8 cellular contexts compared by ENCODE assay signal in genomic region chr11:72433455-72434061, GRCh38. TPM values are rescaled to one million over a fixed set of nuclear protein-coding genes. Genes with fewer than 3 reads are reported as not detected.
A peak's percentile ranks its signal among the peaks of the same experiment; 100 is the strongest.
DNase-seq lines count a peak whose midpoint lies in the region; ATAC-seq and TF ChIP-seq lines count a peak whose summit lies in the region.

No MANE protein-coding gene starts in this region.

- TF ChIP-seq EP300 in stomach (IDR thresholded peaks at IDR 0.05) = no peak

- H3K9me3 ChIP-seq in iPS DF 6.9 (ENCODE audit: control insufficient read depth, insufficient read depth, low read length) = no peaks in the 10 kb centered on the region
- H3K9me3 ChIP-seq in stomach = no peaks in the 10 kb centered on the region

- H3K27ac ChIP-seq in iPS DF 6.9 (ENCODE audit: low read length) (no peak overlapping the region), stomach (peak overlapping the region in 4 of 5 donors; percentile 87 to 97 (median 94))

- H3K4me1 ChIP-seq in iPS DF 6.9 (ENCODE audit: control insufficient read depth, insufficient read depth, low read length) = no peaks in the 10 kb centered on the region
- peaks cover 13 to 42% (median 26%) of the 10 kb centered on the region in 4 donors for H3K4me1 ChIP-seq in stomach

- no peak for DNase-seq in activated T-cell treated with anti-CD3 and anti-CD28 coated beads, Interleukin-2, amount 50 U/mL, for 4 hours
- DNase-seq in activated T-cell treated with anti-CD3 and anti-CD28 coated beads, Interleukin-2, amount 50 U/mL, for 48 hours = no peak
- DNase-seq in WTC11 (ENCODE audit: low spot score) (no peak), iPS DF 6.9 (ENCODE audit: low read depth, low spot score) (no peak), stomach (no peak), iPS-NIHi11 (ENCODE audit: low spot score) (no peak), GM19238 (ENCODE audit: insufficient read length, low spot score) (no peak)

- intact Hi-C loops in stomach (cut with DNase I; ENCODE audit: low total_unique reads) = no loop called here

- POLR2A ChIA-PET in WTC11 (lab: Charles Lee) = no interaction called here

- no CpG with 5 or more reads among the region's 15 CpGs for WGBS in iPS DF 6.9 (ENCODE audit: insufficient coverage, insufficient read length)
- 66 to 76% (median 68%) methylated on average over 15 of the region's 15 CpGs for WGBS in stomach, 5 donors

- peaks cover 36% of the 10 kb centered on the region for H3K4me1 Mint-ChIP-seq in activated T-cell treated with anti-CD3 and anti-CD28 coated beads, Interleukin-2, amount 50 U/mL, for 4 hours (ENCODE audit: low read depth)
- peaks cover 5% of the 10 kb centered on the region for H3K4me1 Mint-ChIP-seq in WTC11

- H3K4me3 Mint-ChIP-seq in activated T-cell treated with anti-CD3 and anti-CD28 coated beads, Interleukin-2, amount 50 U/mL, for 4 hours = peak overlapping the region; percentile 91
- peak overlapping the region; percentile 77 for H3K4me3 Mint-ChIP-seq in WTC11

- H3K27ac Mint-ChIP-seq in WTC11 = peak overlapping the region; percentile 72; the same call in 1 of the 2 replicates

- H3K36me3 ChIP-seq in iPS DF 6.9 (ENCODE audit: control insufficient read depth, insufficient read depth, low read length) (no peaks in the 10 kb centered on the region), stomach (peaks cover 2 to 19% (median 17%) of the 10 kb centered on the region in 4 donors)

- peak in 1 of 2 donors; percentile 4 for ATAC-seq in activated T-cell treated with anti-CD3 and anti-CD28 coated beads, Interleukin-2, amount 50 U/mL, for 4 hours
- ATAC-seq in WTC11 (no peak), HG03457 (IDR thresholded peaks at IDR 0.05; ENCODE audit: unreplicated experiment) (no peak)

- no peaks in the 10 kb centered on the region for H3K27me3 Mint-ChIP-seq in activated T-cell treated with anti-CD3 and anti-CD28 coated beads, Interleukin-2, amount 50 U/mL, for 4 hours (ENCODE audit: low read depth)
- H3K27me3 Mint-ChIP-seq in WTC11 (ENCODE audit: low read depth) = 0 out of 2 replicates have a peak, but pooled peaks cover 2% of the 10 kb centered on the region

- no peak for TF ChIP-seq CTCF in WTC11 (IDR thresholded peaks at IDR 0.05)
- TF ChIP-seq CTCF in stomach (IDR thresholded peaks at IDR 0.05) = no peak

- H3K36me3 Mint-ChIP-seq in activated T-cell treated with anti-CD3 and anti-CD28 coated beads, Interleukin-2, amount 50 U/mL, for 4 hours (ENCODE audit: insufficient read depth) = peaks cover 13% of the 10 kb centered on the region
- peaks cover 2% of the 10 kb centered on the region; the same call in 1 of the 2 replicates for H3K36me3 Mint-ChIP-seq in WTC11

- no peak for TF ChIP-seq POLR2A in stomach (IDR thresholded peaks at IDR 0.05)

- H3K4me3 ChIP-seq in iPS DF 6.9 (ENCODE audit: low read length) (peak overlapping the region; percentile 81; the same call in 1 of the 2 replicates), stomach (peak overlapping the region; percentile 72 to 75 (median 74))

- CTCF ChIA-PET in WTC11 (lab: Charles Lee) = interaction anchor here (0.6 to 6.2 kb wide), 31 partner anchors 10 to 505 kb away, joined by 3 to 132 read pairs (median 6); partner anchors contain the start of genes PHOX2A and XNDC1N

- H3K27me3 ChIP-seq in iPS DF 6.9 (ENCODE audit: control insufficient read depth, insufficient read depth, low read length) = no peaks in the 10 kb centered on the region
- no peaks in the 10 kb centered on the region for H3K27me3 ChIP-seq in stomach

- no peaks in the 10 kb centered on the region for H3K9me3 Mint-ChIP-seq in activated T-cell treated with anti-CD3 and anti-CD28 coated beads, Interleukin-2, amount 50 U/mL, for 4 hours
- no peaks in the 10 kb centered on the region for H3K9me3 Mint-ChIP-seq in WTC11

TF ChIP-seq in WTC11, 78 proteins besides CTCF, POLR2A, EP300 and RAD21 (continues in another document):
- no peak for TF ChIP-seq ZBTB21 (CRISPR knock-in tag; IDR thresholded peaks at IDR 0.05; ENCODE audit: borderline replicate concordance)
- no peak for TF ChIP-seq ZNF121 (CRISPR knock-in tag; IDR thresholded peaks at IDR 0.05)
- no peak for TF ChIP-seq NFYB (CRISPR knock-in tag; conservative IDR thresholded peaks at IDR 0.05; ENCODE audit: low read depth)
- no peak for TF ChIP-seq JUN (CRISPR knock-in tag; IDR thresholded peaks at IDR 0.05)
- TF ChIP-seq, protein P1, sequence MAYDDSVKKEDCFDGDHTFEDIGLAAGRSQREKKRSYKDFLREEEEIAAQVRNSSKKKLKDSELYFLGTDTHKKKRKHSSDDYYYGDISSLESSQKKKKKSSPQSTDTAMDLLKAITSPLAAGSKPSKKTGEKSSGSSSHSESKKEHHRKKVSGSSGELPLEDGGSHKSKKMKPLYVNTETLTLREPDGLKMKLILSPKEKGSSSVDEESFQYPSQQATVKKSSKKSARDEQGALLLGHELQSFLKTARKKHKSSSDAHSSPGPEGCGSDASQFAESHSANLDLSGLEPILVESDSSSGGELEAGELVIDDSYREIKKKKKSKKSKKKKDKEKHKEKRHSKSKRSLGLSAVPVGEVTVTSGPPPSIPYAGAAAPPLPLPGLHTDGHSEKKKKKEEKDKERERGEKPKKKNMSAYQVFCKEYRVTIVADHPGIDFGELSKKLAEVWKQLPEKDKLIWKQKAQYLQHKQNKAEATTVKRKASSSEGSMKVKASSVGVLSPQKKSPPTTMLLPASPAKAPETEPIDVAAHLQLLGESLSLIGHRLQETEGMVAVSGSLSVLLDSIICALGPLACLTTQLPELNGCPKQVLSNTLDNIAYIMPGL (CRISPR knock-in tag; IDR thresholded peaks at IDR 0.05) = no peak
- TF ChIP-seq FOXK1 (CRISPR knock-in tag; IDR thresholded peaks at IDR 0.05) = no peak
- TF ChIP-seq ZNF396 (CRISPR knock-in tag; IDR thresholded peaks at IDR 0.05; ENCODE audit: borderline replicate concordance) = no peak
- no peak for TF ChIP-seq HMGA2 (CRISPR knock-in tag; IDR thresholded peaks at IDR 0.05)
- no peak for TF ChIP-seq FOXJ3 (CRISPR knock-in tag; IDR thresholded peaks at IDR 0.05; ENCODE audit: borderline replicate concordance)
- TF ChIP-seq ZNF138 (CRISPR knock-in tag; conservative IDR thresholded peaks at IDR 0.05) = no peak
- TF ChIP-seq CREB1 (CRISPR knock-in tag; IDR thresholded peaks at IDR 0.05) = no peak
- TF ChIP-seq, protein P2, sequence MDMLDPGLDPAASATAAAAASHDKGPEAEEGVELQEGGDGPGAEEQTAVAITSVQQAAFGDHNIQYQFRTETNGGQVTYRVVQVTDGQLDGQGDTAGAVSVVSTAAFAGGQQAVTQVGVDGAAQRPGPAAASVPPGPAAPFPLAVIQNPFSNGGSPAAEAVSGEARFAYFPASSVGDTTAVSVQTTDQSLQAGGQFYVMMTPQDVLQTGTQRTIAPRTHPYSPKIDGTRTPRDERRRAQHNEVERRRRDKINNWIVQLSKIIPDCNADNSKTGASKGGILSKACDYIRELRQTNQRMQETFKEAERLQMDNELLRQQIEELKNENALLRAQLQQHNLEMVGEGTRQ (CRISPR knock-in tag; IDR thresholded peaks at IDR 0.05) = no peak
- no peak for TF ChIP-seq GABPB1 (CRISPR knock-in tag; IDR thresholded peaks at IDR 0.05)
- TF ChIP-seq ATF6 (CRISPR knock-in tag; IDR thresholded peaks at IDR 0.05) = no peak
- TF ChIP-seq PREB (CRISPR knock-in tag; IDR thresholded peaks at IDR 0.05; ENCODE audit: borderline replicate concordance) = no peak

RNA-seq across cellular contexts. Expression of gene CLPB, which starts 0.8 kb away (rescaled TPM):
- 10 to 100 TPM; 50.2 to 55.7 (median 54.6) TPM for total RNA-seq in activated T-cell treated with anti-CD3 and anti-CD28 coated beads, Interleukin-2, amount 50 U/mL, for 4 hours
- 24.9 to 28.3 TPM (median 26.8 TPM) in 3 replicates for total RNA-seq in WTC11 (2021)
- 10 to 100 TPM; 16.1 to 96.9 (median 20.3) TPM for total RNA-seq in stomach
- polyA plus RNA-seq in stomach = 1 to 10 TPM; 2.6 to 8.0 (median 6.6) TPM
